7 cellular contexts compared by ENCODE assay signal in genomic region chr5:111530298-111530740, GRCh38. TPM values are rescaled to one million over a fixed set of nuclear protein-coding genes. Genes with fewer than 3 reads are reported as not detected.
DNase-seq lines count a peak whose midpoint lies in the region; ATAC-seq, FAIRE-seq and TF ChIP-seq lines count a peak whose summit lies in the region.

No MANE protein-coding gene starts in this region.

- no peak for TF ChIP-seq EP300 in HepG2 (IDR thresholded peaks at IDR 0.05; ENCODE audit: low read depth in 2 of 2, low read length in 2 of 2)
- TF ChIP-seq EP300 in HepG2 (CRISPR knock-in tag; IDR thresholded peaks at IDR 0.05; ENCODE audit: borderline replicate concordance): no peak

- H3K4me3 Mint-ChIP-seq in T-helper 17 cell: peak overlapping the region; percentile 71

- POLR2A ChIA-PET in HepG2 (lab: Yijun Ruan, JAX): no interaction called here

- DNase-seq in GM19239 (ENCODE audit: insufficient read length, low spot score) (peak; percentile 16), T-helper 17 cell (peak; percentile 65 to 81 (median 71)), adrenal gland (peak; percentile 37 to 86 (median 70)), HepG2 (ENCODE audit: low spot score) (peak; percentile 15), hippocampal formation (lab: John Stamatoyannopoulos, UW) (no peak)
- DNase-seq in stimulated activated CD8-positive, alpha-beta memory T cell treated with anti-CD3 and anti-CD28 coated beads, Interleukin-15, amount 100 ng/mL, for 24 hours (ENCODE audit: low read depth): peak; percentile 13

- no peaks in the 10 kb centered on the region for H3K4me1 ChIP-seq in adrenal gland (replicated peaks in 1 of 2)
- H3K4me1 ChIP-seq in HepG2 (ENCODE audit: insufficient read depth, low read length): peaks cover 8% of the 10 kb centered on the region; the same call in 1 of the 2 replicates

- H4K20me1 ChIP-seq in HepG2 (ENCODE audit: insufficient read depth, low read length): no peaks in the 10 kb centered on the region

- no peak for TF ChIP-seq POLR2A in adrenal gland (IDR thresholded peaks at IDR 0.05)
- no peak for TF ChIP-seq POLR2A in HepG2 (IDR thresholded peaks at IDR 0.05; ENCODE audit: insufficient read depth in 1 of 2, low read depth in 2 of 2, low read length in 2 of 2)

- peak overlapping the region; percentile 92 for H3K27ac Mint-ChIP-seq in T-helper 17 cell

- H3K9me3 ChIP-seq in T-helper 17 cell (ENCODE audit: control insufficient read depth, low read length, poor library complexity, severe bottlenecking) (no peaks in the 10 kb centered on the region), adrenal gland (replicated peaks in 1 of 3) (no peaks in the 10 kb centered on the region), HepG2 (ENCODE audit: low read length) (no peaks in the 10 kb centered on the region)

- BruUV-seq in HepG2 (replicated peaks; lab: Mats Ljungman, UMichigan): no TSS peak

- H3K9ac ChIP-seq in HepG2 (ENCODE audit: insufficient read depth, low read depth, low read length): no peak overlapping the region

- H3K4me1 Mint-ChIP-seq in T-helper 17 cell: peaks cover 8% of the 10 kb centered on the region

- H3K4me3 ChIP-seq in adrenal gland (no peak overlapping the region), HepG2 (replicated peaks in 1 of 3; ENCODE audit: insufficient read depth in 1 of 3, low read depth in 2 of 3, low read length in 3 of 3) (peak overlapping the region in 1 of 3 experiments; percentile 49; a peak in 1 of 6 replicates)

- no peaks in the 10 kb centered on the region for H3K79me2 ChIP-seq in HepG2 (ENCODE audit: insufficient read depth, low read length)

- WGBS in adrenal gland, 4 donors: 47 to 51% (median 49%) methylated on average over 10 of the region's 10 CpGs
- WGBS in HepG2 (ENCODE audit: low lambda C conversion rate): 3% methylated on average over 10 of the region's 10 CpGs

- in situ Hi-C loops in HepG2 (cut with HindIII; ENCODE audit: extremely low pct_ligation_motif_present, low pct_unique_long_range_greater_than_20kb): no loop called here

- peak overlapping the region in 2 of 5 donors; percentile 28 to 45 for H3K27ac ChIP-seq in adrenal gland
- H3K27ac ChIP-seq in HepG2 (ENCODE audit: extremely low read length, insufficient read depth, low read length): no peak overlapping the region

- no peak for TF ChIP-seq RAD21 in HepG2 (CRISPR knock-in tag; IDR thresholded peaks at IDR 0.05)

- no peaks in the 10 kb centered on the region for H3K27me3 ChIP-seq in adrenal gland
- H3K27me3 ChIP-seq in HepG2 (ENCODE audit: control insufficient read depth in 1 of 2, insufficient read depth in 2 of 2, low read length in 2 of 2): no peaks in the 10 kb centered on the region

- FAIRE-seq in GM19239 (lab: Jason Lieb, UNC): peak; percentile 94
- FAIRE-seq in HepG2 (lab: Jason Lieb, UNC): no peak

- H3K27me3 Mint-ChIP-seq in T-helper 17 cell: no peaks in the 10 kb centered on the region

- H3K36me3 ChIP-seq in adrenal gland (replicated peaks in 1 of 2) (no peaks in the 10 kb centered on the region), HepG2 (replicated peaks in 1 of 2; ENCODE audit: control insufficient read depth in 1 of 2, insufficient read depth in 2 of 2, low read length in 2 of 2) (no peaks in the 10 kb centered on the region)

- H3K36me3 Mint-ChIP-seq in T-helper 17 cell (ENCODE audit: low read depth): no peaks in the 10 kb centered on the region

- ATAC-seq in HG03378 (IDR thresholded peaks at IDR 0.05; ENCODE audit: unreplicated experiment): peak; percentile 92
- peak; percentile 100 for ATAC-seq in T-helper 17 cell
- ATAC-seq in HepG2: peak; percentile 78

- no peak overlapping the region for H2AFZ ChIP-seq in HepG2 (ENCODE audit: low read length)

- CTCF ChIA-PET in HepG2 (lab: Yijun Ruan, JAX; ENCODE audit: low intra/inter-chr PET ratio, low total read pairs): no interaction called here

- intact Hi-C loops in adrenal gland (cut with DNase I): loop anchor here (5.0 to 10.0 kb wide), 2 partner anchors 617 to 624 kb away; no protein-coding TSS in a partner anchor
- intact Hi-C loops in HepG2 (cut with micrococcal nuclease; ENCODE audit: unreplicated experiment): no loop called here

- peak overlapping the region; percentile 48 for H3K4me2 ChIP-seq in HepG2 (ENCODE audit: low read depth, low read length)

- TF ChIP-seq CTCF in adrenal gland (IDR thresholded peaks at IDR 0.05) (no peak), HepG2 (CRISPR knock-in tag; IDR thresholded peaks at IDR 0.05) (no peak)

TF ChIP-seq in HepG2, 621 proteins besides CTCF, POLR2A, EP300 and RAD21:
- TF ChIP-seq FOSL2 (CRISPR knock-in tag; IDR thresholded peaks at IDR 0.05) (peak; percentile 81), HOMEZ (CRISPR knock-in tag; IDR thresholded peaks at IDR 0.05; ENCODE audit: low read depth) (0 out of 2 replicates have a peak, but pooled peaks have one; percentile 19), GABPB1 (CRISPR knock-in tag; IDR thresholded peaks at IDR 0.05) (peak; percentile 41; the same call in 1 of the 2 replicates), THYN1 (CRISPR knock-in tag; IDR thresholded peaks at IDR 0.05; ENCODE audit: borderline replicate concordance, low read depth) (no peak), NFE2L2 (IDR thresholded peaks at IDR 0.05; ENCODE audit: low read length) (peak; percentile 23; the same call in 1 of the 2 replicates), NFE2 (CRISPR knock-in tag; IDR thresholded peaks at IDR 0.05) (peak; percentile 73; the same call in 1 of the 2 replicates)

RNA-seq across cellular contexts. Expression of gene STARD4, which starts 18.0 kb away (rescaled TPM):
- total RNA-seq in T-helper 17 cell (10 to 100 TPM; 18.8 to 29.9 TPM), adrenal gland (10 to 100 TPM; 13.3 to 75.9 (median 24.1) TPM), HepG2 (2016; rRNA removed; fragmentation: Illumina TruSeq; extraction: Trizol) (66.9 and 92.2 TPM in 2 replicates)
- polyA plus RNA-seq in adrenal gland (10 to 100 TPM in 1 of 3 donors, 1 to 10 TPM in 2; 7.2 to 72.2 (median 7.6) TPM), HepG2 (2011; rRNA removed) (27.4 and 37.0 TPM in 2 replicates)
- total RNA-seq in HepG2 (2016; cell fraction: cytosol; rRNA removed; fragmentation: Illumina TruSeq; extraction: Trizol; ENCODE audit: low read depth): 7.4 and 7.8 TPM in 2 replicates
- total RNA-seq in HepG2 (2016; cell fraction: insoluble cytoplasmic fraction; rRNA removed; fragmentation: Illumina TruSeq; extraction: Trizol): 66.5 and 97.1 TPM in 2 replicates
- total RNA-seq in HepG2 (2016; cell fraction: membrane; rRNA removed; fragmentation: Illumina TruSeq; extraction: Trizol): 21.3 and 22.8 TPM in 2 replicates
- total RNA-seq in HepG2 (2016; cell fraction: nucleus; rRNA removed; fragmentation: Illumina TruSeq; extraction: Trizol): 67.3 and 73.5 TPM in 2 replicates
- polyA plus RNA-seq in HepG2 (2011; cell fraction: cytosol; rRNA removed): 7.5 and 15.9 TPM in 2 replicates
- polyA plus RNA-seq in HepG2 (2011; cell fraction: nucleus; rRNA removed): 31.7 and 60.0 TPM in 2 replicates
- polyA plus RNA-seq in HepG2 (2012): 39.3 and 40.0 TPM in 2 replicates
- polyA plus RNA-seq in HepG2 (2016; cell fraction: cytosol; fragmentation: Illumina TruSeq; extraction: Trizol; ENCODE audit: low read depth): 2.5 and 2.6 TPM in 2 replicates
- polyA plus RNA-seq in HepG2 (2016; cell fraction: insoluble cytoplasmic fraction; fragmentation: Illumina TruSeq; extraction: Trizol; ENCODE audit: low read depth): 52.5 and 58.1 TPM in 2 replicates
- 7.8 and 8.0 TPM in 2 replicates for polyA plus RNA-seq in HepG2 (2016; cell fraction: membrane; fragmentation: Illumina TruSeq; extraction: Trizol; ENCODE audit: low read depth)
- 105 and 107 TPM in 2 replicates for polyA plus RNA-seq in HepG2 (2016; cell fraction: nucleus; fragmentation: Illumina TruSeq; extraction: Trizol; ENCODE audit: insufficient read depth, low read depth)
- polyA minus RNA-seq in HepG2 (2011; rRNA and poly(A)+ RNA removed; ENCODE audit: low replicate concordance): 15.2 and 24.2 TPM in 2 replicates
- 14.2 and 19.3 TPM in 2 replicates for polyA minus RNA-seq in HepG2 (2011; cell fraction: cytosol; rRNA and poly(A)+ RNA removed)
- polyA minus RNA-seq in HepG2 (2011; cell fraction: nucleus; rRNA and poly(A)+ RNA removed): 53.0 and 82.6 TPM in 2 replicates

Comparison
In these comparisons a context has a peak if more than half of its experiments do, and no peak if none do; other contexts are left out.
1. DNase-seq: peak in GM19239 (single experiment), T-helper 17 cell (3 of 3), adrenal gland (7 of 7), HepG2 (single experiment) and stimulated activated CD8-positive, alpha-beta memory T cell treated with anti-CD3 and anti-CD28 coated beads, Interleukin-15, amount 100 ng/mL, for 24 hours (single experiment); none in hippocampal formation (0 of 2).
2. Peak in every context shown above with its lines, with median percentiles within 50 percentile points of each other: ATAC-seq.